1 cellular context compared by ENCODE assay signal in the genomic region with DNA sequence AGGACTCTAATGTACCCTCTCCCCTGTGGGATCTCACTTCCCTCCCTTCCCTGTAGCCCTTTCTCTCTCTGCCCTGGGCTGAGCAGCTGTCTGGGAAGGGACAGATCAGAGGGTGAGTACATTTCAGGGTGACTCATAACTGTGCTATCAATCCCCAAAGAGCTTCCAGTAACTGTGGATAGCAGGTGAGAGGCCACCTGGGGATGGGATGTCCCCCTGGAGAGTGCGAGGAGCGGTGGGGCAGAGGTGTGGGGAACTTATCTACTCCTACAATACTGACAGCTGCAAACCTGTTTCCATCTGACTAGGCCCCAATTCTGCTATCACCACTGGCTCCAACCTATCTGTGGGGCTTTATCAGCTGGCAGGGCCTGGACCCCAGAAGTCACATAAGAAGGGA.
TF ChIP-seq lines count a peak whose summit lies in the region.

No MANE protein-coding gene starts in this region.

TF ChIP-seq in HCT116, 20 proteins besides CTCF, POLR2A, EP300 and RAD21:
- TF ChIP-seq JUND (IDR thresholded peaks at IDR 0.05), result peak; percentile 17; the same call in 1 of the 2 replicates
- no peak for TF ChIP-seq CBX3 (IDR thresholded peaks at IDR 0.05; ENCODE audit: low read depth)
- TF ChIP-seq EZH2phosphoT487 (IDR thresholded peaks at IDR 0.05; ENCODE audit: borderline replicate concordance), result no peak
